ENCODE assay signal across 9 cellular contexts in genomic region chr11:118522571-118523072, GRCh38. TPM values are rescaled to one million over a fixed set of nuclear protein-coding genes. Genes with fewer than 3 reads are reported as not detected.
DNase-seq lines count a peak whose midpoint lies in the region; ATAC-seq and TF ChIP-seq lines count a peak whose summit lies in the region.
"Had no signal": no experiment of that assay in that cellular context is flagged by ENCODE, and none has a peak within 500 bp of the region (broad histone marks: within the 10 kb centered on the region; RNA-seq: fewer than 3 reads in every experiment).

No MANE protein-coding gene starts in this region.

- ATAC-seq in SK-N-SH treated with all-trans-retinoic acid at 6 μM for 48 hours = peak; percentile 87
- ATAC-seq in HG03342 (IDR thresholded peaks at IDR 0.05; ENCODE audit: unreplicated experiment) = no peak

- H3K27me3 ChIP-seq in hepatocyte = no peaks in the 10 kb centered on the region

- no peak overlapping the region for H3K27ac ChIP-seq in hepatocyte

- no peak overlapping the region for H2AFZ ChIP-seq in hepatocyte

- no peaks in the 10 kb centered on the region for H3K9me3 ChIP-seq in hepatocyte (ENCODE audit: low read depth)

- WGBS in hepatocyte (ENCODE audit: low lambda C conversion rate, missing lambda C conversion rate) = 58% methylated on average over 6 of the region's 6 CpGs

- no peak overlapping the region for H3K4me2 ChIP-seq in hepatocyte

- H3K36me3 ChIP-seq in hepatocyte (replicated peaks; ENCODE audit: insufficient read depth, low read depth) = peaks cover 2% of the 10 kb centered on the region

- H3K4me1 ChIP-seq in hepatocyte (ENCODE audit: insufficient read depth) = no peaks in the 10 kb centered on the region

- peak; percentile 38; the same call in 2 of the 3 replicates for TF ChIP-seq CTCF in GM12872 (IDR thresholded peaks at IDR 0.05; ENCODE audit: insufficient read depth, low read depth, low read length)
- TF ChIP-seq CTCF in hepatocyte (IDR thresholded peaks at IDR 0.05; ENCODE audit: poor library complexity) = peak; percentile 28

- H3K4me3 ChIP-seq in hepatocyte = no peak overlapping the region

- no peaks in the 10 kb centered on the region for H3K9me2 ChIP-seq in hepatocyte (replicated peaks; ENCODE audit: insufficient read depth)

- no peaks in the 10 kb centered on the region for H4K20me1 ChIP-seq in hepatocyte (ENCODE audit: insufficient read depth, poor library complexity, severe bottlenecking)

- H3K79me2 ChIP-seq in hepatocyte = no peaks in the 10 kb centered on the region

- peak; percentile 66 for DNase-seq in 8988T
- peak; percentile 41 for DNase-seq in hepatocyte (ENCODE audit: low spot score)
- no peak for DNase-seq in activated naive CD4-positive, alpha-beta T cell treated with Interleukin-2 at 50 U/mL for 16 hours
- DNase-seq in midbrain (lab: John Stamatoyannopoulos, UW) = no peak
- DNase-seq in activated CD8-positive, alpha-beta memory T cell treated with anti-CD3 and anti-CD28 coated beads, Interleukin-2, amount 50 U/mL, for 48 hours = no peak
- DNase-seq: effector CD4-positive, alpha-beta T cell had no signal

TF ChIP-seq in SK-N-SH treated with all-trans-retinoic acid at 6 μM for 48 hours, 23 proteins besides CTCF, POLR2A, EP300 and RAD21:
- no peak for TF ChIP-seq CREB5 (CRISPR knock-in tag; IDR thresholded peaks at IDR 0.05; ENCODE audit: low read depth)
- TF ChIP-seq BACH2 (CRISPR knock-in tag; IDR thresholded peaks at IDR 0.05; ENCODE audit: borderline replicate concordance) = no peak
- no peak for TF ChIP-seq CSDC2 (CRISPR knock-in tag; IDR thresholded peaks at IDR 0.05)
- no peak for TF ChIP-seq TCF4 (CRISPR knock-in tag; IDR thresholded peaks at IDR 0.05; ENCODE audit: borderline replicate concordance)

RNA-seq across cellular contexts. Expression of gene TTC36, which starts 4.7 kb away (rescaled TPM):
- total RNA-seq in hepatocyte = 1.9 and 4.9 TPM in 2 replicates
- polyA plus RNA-seq in hepatocyte = 2.1 and 3.1 TPM in 2 replicates

RNA-seq across cellular contexts. Expression of gene TMEM25, which starts 8.4 kb away (rescaled TPM):
- 30.6 and 32.3 TPM in 2 replicates for total RNA-seq in hepatocyte
- polyA plus RNA-seq in hepatocyte = 35.6 and 42.9 TPM in 2 replicates

RNA-seq across cellular contexts. Expression of gene IFT46, which starts 43.1 kb away (rescaled TPM):
- 20.6 and 21.0 TPM in 2 replicates for total RNA-seq in hepatocyte
- 12.3 and 12.6 TPM in 2 replicates for polyA plus RNA-seq in hepatocyte

RNA-seq across cellular contexts. Expression of gene ARCN1, which starts 49.6 kb away (rescaled TPM):
- 177 and 190 TPM in 2 replicates for total RNA-seq in hepatocyte
- polyA plus RNA-seq in hepatocyte = 166 and 194 TPM in 2 replicates

Comparison
In these comparisons a context has a peak if more than half of its experiments do, and no peak if none do; other contexts are left out.
1. DNase-seq: peak in 8988T (single experiment) and hepatocyte (single experiment); none in activated naive CD4-positive, alpha-beta T cell treated with Interleukin-2 at 50 U/mL for 16 hours (single experiment), midbrain (single experiment) and activated CD8-positive, alpha-beta memory T cell treated with anti-CD3 and anti-CD28 coated beads, Interleukin-2, amount 50 U/mL, for 48 hours (single experiment).